Comparison of ENCODE assay signal across 9 cellular contexts in genomic region chr1:247409869-247410544, GRCh38. TPM values are rescaled to one million over a fixed set of nuclear protein-coding genes. Genes with fewer than 3 reads are reported as not detected.
DNase-seq lines count a peak whose midpoint lies in the region; ATAC-seq, FAIRE-seq and TF ChIP-seq lines count a peak whose summit lies in the region.
"Had no signal": no experiment of that assay in that cellular context is flagged by ENCODE, and none has a peak within 500 bp of the region (broad histone marks: within the 10 kb centered on the region; RNA-seq: fewer than 3 reads in every experiment).

No MANE protein-coding gene starts in this region.

- no peak for TF ChIP-seq POLR2A in GM12892 (IDR thresholded peaks at IDR 0.05; ENCODE audit: low read depth, low read length)
- no peak for TF ChIP-seq POLR2A in adrenal gland (IDR thresholded peaks at IDR 0.05)

- in situ Hi-C loops in KBM-7 (cut with MboI; ENCODE audit: low pct_unique_long_range_greater_than_20kb, low sequenced_read_pairs), result no loop called here

- DNase-seq in GM12892 (ENCODE audit: insufficient read length) (peak; percentile 61), COR-L47 (lab: John Stamatoyannopoulos, UW) (no peak), HEK293T (ENCODE audit: extremely low spot score) (no peak), adrenal gland (no peak), KBM-7 (no peak)
- no peak for DNase-seq in central memory CD8-positive, alpha-beta T cell (ENCODE audit: low spot score in 2 of 2)

- H3K36me3 Mint-ChIP-seq in IgD-negative memory B cell, result no peaks in the 10 kb centered on the region
- peaks cover 2% of the 10 kb centered on the region for H3K36me3 Mint-ChIP-seq in central memory CD8-positive, alpha-beta T cell (ENCODE audit: insufficient read depth)

- intact Hi-C loops in adrenal gland (cut with DNase I), result no loop called here

- no peaks in the 10 kb centered on the region for H3K9me3 ChIP-seq in adrenal gland (replicated peaks in 1 of 3)

- peak; percentile 87 for FAIRE-seq in GM12892 (lab: Jason Lieb, UNC)

- POLR2A ChIA-PET in HEK293T (lab: Yijun Ruan, JAX), result no interaction called here

- no peak overlapping the region for H3K4me3 ChIP-seq in adrenal gland

- no peaks in the 10 kb centered on the region for H3K4me1 ChIP-seq in adrenal gland (replicated peaks in 1 of 2)

- 55 to 73% (median 62%) methylated on average over 11 of the region's 11 CpGs for WGBS in adrenal gland, 4 donors

- no peaks in the 10 kb centered on the region for H3K27me3 ChIP-seq in adrenal gland

- CTCF ChIA-PET in HEK293T (lab: Yijun Ruan, JAX), result no interaction called here

- H3K36me3 ChIP-seq in adrenal gland (replicated peaks in 1 of 2), result no peaks in the 10 kb centered on the region

- no peaks in the 10 kb centered on the region for H3K9me3 Mint-ChIP-seq in IgD-negative memory B cell
- no peaks in the 10 kb centered on the region for H3K9me3 Mint-ChIP-seq in central memory CD8-positive, alpha-beta T cell

- H3K27me3 Mint-ChIP-seq in IgD-negative memory B cell, result no peaks in the 10 kb centered on the region
- H3K27me3 Mint-ChIP-seq in central memory CD8-positive, alpha-beta T cell, result no peaks in the 10 kb centered on the region

- no peak overlapping the region for H3K27ac ChIP-seq in adrenal gland

- peak overlapping the region; percentile 30 to 84 (median 75) for H3K4me3 Mint-ChIP-seq in IgD-negative memory B cell
- peak overlapping the region; percentile 73 for H3K4me3 Mint-ChIP-seq in central memory CD8-positive, alpha-beta T cell

- TF ChIP-seq CTCF in adrenal gland (IDR thresholded peaks at IDR 0.05), result no peak

- peaks cover 13 to 28% (median 25%) of the 10 kb centered on the region in 3 donors for H3K4me1 Mint-ChIP-seq in IgD-negative memory B cell
- H3K4me1 Mint-ChIP-seq in central memory CD8-positive, alpha-beta T cell, result peaks cover 40% of the 10 kb centered on the region

- ATAC-seq in GM21717 (IDR thresholded peaks at IDR 0.05; ENCODE audit: unreplicated experiment), result peak; percentile 89
- peak; percentile 67 for ATAC-seq in central memory CD8-positive, alpha-beta T cell (replicated peaks; ENCODE audit: extremely low read depth, poor library complexity, severe bottlenecking)

- H3K27ac Mint-ChIP-seq in IgD-negative memory B cell, result peak overlapping the region in 2 of 3 donors; percentile 27 to 44
- peak overlapping the region; percentile 93 for H3K27ac Mint-ChIP-seq in central memory CD8-positive, alpha-beta T cell (ENCODE audit: low read depth)

TF ChIP-seq in HEK293T, 16 proteins besides CTCF, POLR2A, EP300 and RAD21:
- TF ChIP-seq SP1 (IDR thresholded peaks at IDR 0.05) (no peak), NFRKB (IDR thresholded peaks at IDR 0.05) (no peak), FOXM1 (IDR thresholded peaks at IDR 0.05; ENCODE audit: borderline replicate concordance) (no peak), ARNT (IDR thresholded peaks at IDR 0.05) (no peak), ZNF384 (IDR thresholded peaks at IDR 0.05) (no peak), L3MBTL2 (conservative IDR thresholded peaks at IDR 0.05) (no peak), LEF1 (IDR thresholded peaks at IDR 0.05; ENCODE audit: borderline replicate concordance) (no peak), TARDBP (IDR thresholded peaks at IDR 0.05) (no peak), PKNOX1 (IDR thresholded peaks at IDR 0.05) (no peak)

RNA-seq across cellular contexts. Expression of gene NLRP3, which starts 6.0 kb away (rescaled TPM):
- not detected for polyA plus RNA-seq in GM12892 (2012; ENCODE audit: missing spikeins)
- polyA plus RNA-seq in IgD-negative memory B cell (0.08 TPM), adrenal gland (1 to 10 TPM in 1 of 3 donors, under 1 TPM in 2; 0.64 to 1.4 (median 0.67) TPM)
- total RNA-seq in adrenal gland, result 1 to 10 TPM; 1.4 to 3.4 (median 2.2) TPM

RNA-seq across cellular contexts. Expression of gene OR2B11, which starts 47.9 kb away (rescaled TPM):
- not detected for polyA plus RNA-seq in GM12892 (2012; ENCODE audit: missing spikeins)
- polyA plus RNA-seq in IgD-negative memory B cell (not detected), adrenal gland (under 1 TPM in 1 of 3 donors, not detected in 2; 0.08 TPM)
- not detected for total RNA-seq in adrenal gland
- total RNA-seq: T-helper 2 cell treated with Interferon-gamma antibody and Interleukin-4, amounts not matched to agents 100 ng/mL and 5 ng/mL, for 36 hours had no signal
